ENCODE assay signal across 34 cellular contexts in genomic region chr19:28697308-28697707, GRCh38.
"Had no signal": no experiment of that assay in that cellular context is flagged by ENCODE, and none has a peak within 500 bp of the region (broad histone marks: within the 10 kb centered on the region; RNA-seq: fewer than 3 reads in every experiment).

No MANE protein-coding gene starts in this region.

- H3K4me3 Mint-ChIP-seq: activated CD4-positive, alpha-beta memory T cell treated with anti-CD3 and anti-CD28 coated beads, Interleukin-2, amount 10 ng/mL, durations not matched to agents 7 days and 5 days; activated CD4-positive, alpha-beta T cell treated with anti-CD3 and anti-CD28 coated beads, Interleukin-2, amount 10 ng/mL, durations not matched to agents 7 days and 5 days; activated naive CD4-positive, alpha-beta T cell treated with anti-CD3 and anti-CD28 coated beads, Interleukin-2, amount 10 ng/mL, durations not matched to agents 7 days and 5 days; activated naive CD8-positive, alpha-beta T cell treated with anti-CD3 and anti-CD28 coated beads, Interleukin-2, amount 10 ng/mL, durations not matched to agents 7 days and 5 days; activated T-cell treated with anti-CD3 and anti-CD28 coated beads, Interleukin-2, amount 50 U/mL, for 24 hours; activated T-cell treated with anti-CD3 and anti-CD28 coated beads, Interleukin-2, amount 50 U/mL, for 72 hours; brain; dendritic cell treated with granulocyte-macrophage colony-stimulating factor and Interleukin-4, amounts not matched to agents 40 ng/mL and 50 ng/mL, for 4 days; endodermal cell; WTC11 had no signal

- H3K4me1 Mint-ChIP-seq: activated CD4-positive, alpha-beta memory T cell treated with anti-CD3 and anti-CD28 coated beads, Interleukin-2, amount 10 ng/mL, durations not matched to agents 7 days and 5 days; activated CD4-positive, alpha-beta T cell treated with anti-CD3 and anti-CD28 coated beads, Interleukin-2, amount 10 ng/mL, durations not matched to agents 7 days and 5 days; activated naive CD4-positive, alpha-beta T cell treated with anti-CD3 and anti-CD28 coated beads, Interleukin-2, amount 10 ng/mL, durations not matched to agents 7 days and 5 days; activated naive CD8-positive, alpha-beta T cell treated with anti-CD3 and anti-CD28 coated beads, Interleukin-2, amount 10 ng/mL, durations not matched to agents 7 days and 5 days; brain; WTC11 had no signal

- H3K9me3 Mint-ChIP-seq: activated CD4-positive, alpha-beta T cell treated with anti-CD3 and anti-CD28 coated beads, Interleukin-2, amount 10 ng/mL, durations not matched to agents 7 days and 5 days; activated naive CD4-positive, alpha-beta T cell treated with anti-CD3 and anti-CD28 coated beads, Interleukin-2, amount 10 ng/mL, durations not matched to agents 7 days and 5 days; activated naive CD8-positive, alpha-beta T cell treated with anti-CD3 and anti-CD28 coated beads, Interleukin-2, amount 10 ng/mL, durations not matched to agents 7 days and 5 days; activated T-cell treated with anti-CD3 and anti-CD28 coated beads, Interleukin-2, amount 50 U/mL, for 24 hours; activated T-cell treated with anti-CD3 and anti-CD28 coated beads, Interleukin-2, amount 50 U/mL, for 72 hours; brain; dendritic cell treated with granulocyte-macrophage colony-stimulating factor and Interleukin-4, amounts not matched to agents 40 ng/mL and 50 ng/mL, for 4 days had no signal

- H3K4me1 ChIP-seq: ascending aorta, breast epithelium, esophagus muscularis mucosa, gastroesophageal sphincter, heart right ventricle had no signal

- DNase-seq: activated CD4-positive, alpha-beta memory T cell treated with anti-CD3 and anti-CD28 coated beads, Interleukin-2, amount 10 ng/mL, durations not matched to agents 7 days and 5 days; activated CD4-positive, alpha-beta T cell treated with anti-CD3 and anti-CD28 coated beads for 1 hour; activated CD4-positive, alpha-beta T cell treated with anti-CD3 and anti-CD28 coated beads for 4 hours; activated CD4-positive, alpha-beta T cell treated with anti-CD3 and anti-CD28 coated beads, Interleukin-2, amount 10 ng/mL, durations not matched to agents 7 days and 5 days; activated CD4-positive, alpha-beta T cell treated with anti-CD3 and anti-CD28 coated beads, Interleukin-2, amount 50 U/mL, for 4 hours; activated CD8-positive, alpha-beta memory T cell treated with anti-CD3 and anti-CD28 coated beads, Interleukin-2, amount 50 U/mL, for 48 hours; activated gamma-delta T cell; activated naive CD4-positive, alpha-beta T cell; activated naive CD4-positive, alpha-beta T cell treated with anti-CD3 and anti-CD28 coated beads, Interleukin-2, amount 10 ng/mL, durations not matched to agents 7 days and 5 days; activated naive CD8-positive, alpha-beta T cell treated with anti-CD3 and anti-CD28 coated beads, Interleukin-2, amount 10 ng/mL, durations not matched to agents 7 days and 5 days; activated T-cell treated with anti-CD3 and anti-CD28 coated beads for 4 hours; activated T-cell treated with anti-CD3 and anti-CD28 coated beads, Interleukin-2, amount 50 U/mL, for 24 hours; activated T-cell treated with anti-CD3 and anti-CD28 coated beads, Interleukin-2, amount 50 U/mL, for 72 hours; central memory CD4-positive, alpha-beta T cell; cerebellar nuclear complex; dorsolateral prefrontal cortex; effector memory CD4-positive, alpha-beta T cell; endodermal cell; erythroblast; foreskin keratinocyte; heart right ventricle; T-helper 2 cell had no signal

- H3K27me3 Mint-ChIP-seq: activated CD4-positive, alpha-beta memory T cell treated with anti-CD3 and anti-CD28 coated beads, Interleukin-2, amount 10 ng/mL, durations not matched to agents 7 days and 5 days; activated naive CD4-positive, alpha-beta T cell treated with anti-CD3 and anti-CD28 coated beads, Interleukin-2, amount 10 ng/mL, durations not matched to agents 7 days and 5 days; activated naive CD8-positive, alpha-beta T cell treated with anti-CD3 and anti-CD28 coated beads, Interleukin-2, amount 10 ng/mL, durations not matched to agents 7 days and 5 days; dendritic cell treated with granulocyte-macrophage colony-stimulating factor and Interleukin-4, amounts not matched to agents 40 ng/mL and 50 ng/mL, for 4 days had no signal

- H3K27ac ChIP-seq: ascending aorta, breast epithelium, cardiac muscle cell, coronary artery, dorsolateral prefrontal cortex, esophagus muscularis mucosa, foreskin keratinocyte, gastroesophageal sphincter, heart right ventricle, VCaP had no signal

- H3K27ac Mint-ChIP-seq: activated CD4-positive, alpha-beta memory T cell treated with anti-CD3 and anti-CD28 coated beads, Interleukin-2, amount 10 ng/mL, durations not matched to agents 7 days and 5 days; activated CD4-positive, alpha-beta T cell treated with anti-CD3 and anti-CD28 coated beads, Interleukin-2, amount 10 ng/mL, durations not matched to agents 7 days and 5 days; activated naive CD4-positive, alpha-beta T cell treated with anti-CD3 and anti-CD28 coated beads, Interleukin-2, amount 10 ng/mL, durations not matched to agents 7 days and 5 days; activated naive CD4-positive, alpha-beta T cell treated with anti-CD3 and anti-CD28 coated beads, Interleukin-2, amount 50 U/mL, for 72 hours; activated naive CD8-positive, alpha-beta T cell treated with anti-CD3 and anti-CD28 coated beads, Interleukin-2, amount 10 ng/mL, durations not matched to agents 7 days and 5 days; activated T-cell treated with anti-CD3 and anti-CD28 coated beads, Interleukin-2, amount 50 U/mL, for 24 hours; activated T-cell treated with anti-CD3 and anti-CD28 coated beads, Interleukin-2, amount 50 U/mL, for 72 hours; brain; dendritic cell treated with granulocyte-macrophage colony-stimulating factor and Interleukin-4, amounts not matched to agents 40 ng/mL and 50 ng/mL, for 4 days; endodermal cell; WTC11 had no signal

- H3K36me3 ChIP-seq: ascending aorta, breast epithelium, cardiac muscle cell, esophagus muscularis mucosa, gastroesophageal sphincter, heart right ventricle had no signal

- H3K36me3 Mint-ChIP-seq: activated naive CD4-positive, alpha-beta T cell treated with anti-CD3 and anti-CD28 coated beads, Interleukin-2, amount 10 ng/mL, durations not matched to agents 7 days and 5 days; activated naive CD4-positive, alpha-beta T cell treated with anti-CD3 and anti-CD28 coated beads, Interleukin-2, amount 50 U/mL, for 72 hours; activated naive CD8-positive, alpha-beta T cell treated with anti-CD3 and anti-CD28 coated beads, Interleukin-2, amount 10 ng/mL, durations not matched to agents 7 days and 5 days; brain had no signal

- FAIRE-seq: TTC549 had no signal

- ATAC-seq: activated naive CD4-positive, alpha-beta T cell treated with anti-CD3 and anti-CD28 coated beads, Interleukin-2, amount 50 U/mL, for 72 hours; activated T-cell treated with anti-CD3 and anti-CD28 coated beads, Interleukin-2, amount 50 U/mL, for 72 hours; foreskin keratinocyte; gastroesophageal sphincter; heart right ventricle; WTC11 had no signal

- H3K4me3 ChIP-seq: ascending aorta, breast epithelium, cardiac muscle cell, coronary artery, dorsolateral prefrontal cortex, esophagus muscularis mucosa, gastroesophageal sphincter, heart right ventricle had no signal

- H3K9me3 ChIP-seq: ascending aorta, breast epithelium, esophagus muscularis mucosa, gastroesophageal sphincter, heart right ventricle had no signal
